ENCODE assay signal across 9 cellular contexts in the genomic region with DNA sequence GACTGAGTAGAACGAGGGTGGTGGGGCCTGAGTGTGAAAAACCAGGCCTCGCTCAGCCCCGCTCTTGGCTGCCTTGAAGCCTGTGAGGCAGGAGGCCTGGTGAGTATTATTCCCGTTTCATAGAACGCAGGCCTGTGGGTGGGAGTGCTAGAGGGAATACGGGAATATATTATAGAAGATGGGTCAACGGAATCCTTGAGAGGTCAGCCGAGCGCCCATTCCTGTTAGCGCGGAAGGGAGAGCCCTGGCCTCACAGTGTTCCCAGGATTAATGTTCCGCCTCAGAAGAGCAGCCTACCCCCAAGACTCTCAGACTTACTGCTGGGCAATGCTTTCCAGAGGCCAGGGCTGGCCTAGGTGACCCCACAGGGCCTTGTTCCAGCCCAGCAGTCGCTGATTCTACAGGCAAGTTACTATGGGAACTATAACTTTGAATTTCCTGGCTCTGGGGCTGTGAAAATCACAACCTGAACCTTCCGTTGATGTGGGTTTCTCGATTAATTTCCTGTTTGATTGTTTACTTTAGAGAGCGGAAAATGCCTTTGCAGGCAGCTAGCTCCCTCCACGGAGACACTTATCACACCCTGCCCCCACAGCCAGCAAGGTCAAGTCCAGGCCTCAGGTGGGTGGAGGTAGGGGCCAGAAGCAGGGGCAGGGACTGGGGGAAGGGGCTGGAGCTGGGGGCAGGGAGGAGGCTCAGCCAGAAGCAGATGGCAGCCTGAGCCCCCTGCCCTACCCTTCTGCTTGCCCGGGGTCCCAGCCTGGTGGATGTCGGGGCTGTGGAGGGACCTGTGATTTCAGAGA.
DNase-seq lines count a peak whose midpoint lies in the region; ATAC-seq lines count a peak whose summit lies in the region.
"Had no signal": no experiment of that assay in that cellular context is flagged by ENCODE, and none has a peak within 500 bp of the region (broad histone marks: within the 10 kb centered on the region; RNA-seq: fewer than 3 reads in every experiment).

No MANE protein-coding gene starts in this region.

- H2BK5ac ChIP-seq in neuronal stem cell (ENCODE audit: low read length): no peak overlapping the region

- no peak overlapping the region for H3K14ac ChIP-seq in neuronal stem cell (ENCODE audit: low read length)

- POLR2A ChIA-PET in CD4-positive, alpha-beta memory T cell (lab: Charles Lee; ENCODE audit: partially characterized antibody): interaction anchor here (0.7 to 5.2 kb wide), 14 partner anchors 9 to 155 kb away, joined by 3 to 64 read pairs (median 8); no protein-coding TSS in a partner anchor

- peak overlapping the region; percentile 88 for H2AFZ ChIP-seq in neuronal stem cell (ENCODE audit: low read length)

- H3K9ac ChIP-seq in neuronal stem cell (ENCODE audit: low read depth, low read length, poor library complexity): peak overlapping the region; percentile 46
- H3K9ac ChIP-seq: SK-N-SH had no signal

- no peak for ATAC-seq in GM21723 (IDR thresholded peaks at IDR 0.05; ENCODE audit: unreplicated experiment)
- no peak for ATAC-seq in GM21786 (IDR thresholded peaks at IDR 0.05; ENCODE audit: unreplicated experiment)

- H3K4ac ChIP-seq in neuronal stem cell (ENCODE audit: low read length): no peak overlapping the region

- WGBS in neuronal stem cell (ENCODE audit: extremely low coverage in 2 of 2, insufficient read length in 2 of 2, insufficient replicate concordance in 1 of 2), 2 donors: no CpG with 5 or more reads among the region's 19 CpGs

- H3K4me3 ChIP-seq in CD4-positive, alpha-beta memory T cell (ENCODE audit: low read length in 2 of 2): peak overlapping the region in 1 of 2 donors; percentile 34
- peak overlapping the region in 1 of 2 donors; percentile 33 for H3K4me3 ChIP-seq in neuronal stem cell (ENCODE audit: low read length in 2 of 2)

- peak overlapping the region; percentile 62 for H3K27ac ChIP-seq in CD4-positive, alpha-beta memory T cell (ENCODE audit: low read depth, low read length)
- H3K27ac ChIP-seq in neuronal stem cell (replicated peaks; ENCODE audit: low read length): no peak overlapping the region

- no peak overlapping the region for H3K23ac ChIP-seq in neuronal stem cell (ENCODE audit: low read depth, low read length, poor library complexity)

- H3K9me3 Mint-ChIP-seq in CD4-positive, alpha-beta memory T cell: peaks cover 0 to 5% (median 0%) of the 10 kb centered on the region in 8 donors

- peak overlapping the region; percentile 43 to 87 (median 74) for H3K4me3 Mint-ChIP-seq in CD4-positive, alpha-beta memory T cell

- H3K79me1 ChIP-seq in neuronal stem cell (ENCODE audit: low read depth, low read length): no peaks in the 10 kb centered on the region

- peaks cover 0 to 4% of the 10 kb centered on the region in 2 donors for H3K36me3 Mint-ChIP-seq in CD4-positive, alpha-beta memory T cell

- no peak overlapping the region for H2BK15ac ChIP-seq in neuronal stem cell (ENCODE audit: low read length)

- no peaks in the 10 kb centered on the region for H3K27me3 ChIP-seq in CD4-positive, alpha-beta memory T cell (ENCODE audit: insufficient read depth, low read length)
- no peaks in the 10 kb centered on the region for H3K27me3 ChIP-seq in neuronal stem cell (ENCODE audit: control insufficient read depth in 3 of 3, insufficient read depth in 3 of 3, low read depth in 1 of 3, low read length in 3 of 3)

- H2BK12ac ChIP-seq in neuronal stem cell (ENCODE audit: low read length): no peak overlapping the region

- H2BK120ac ChIP-seq in neuronal stem cell (ENCODE audit: low read depth, low read length): no peak overlapping the region

- H3K18ac ChIP-seq in neuronal stem cell (ENCODE audit: low read length): peak overlapping the region; percentile 40

- H3K27me3 Mint-ChIP-seq in CD4-positive, alpha-beta memory T cell: no peaks in the 10 kb centered on the region

- no peaks in the 10 kb centered on the region for H3K36me3 ChIP-seq in CD4-positive, alpha-beta memory T cell (ENCODE audit: insufficient read depth, low read length)
- H3K36me3 ChIP-seq in neuronal stem cell (replicated peaks in 1 of 2; ENCODE audit: control insufficient read depth in 2 of 2, insufficient read depth in 2 of 2, low read length in 2 of 2): no peaks in the 10 kb centered on the region

- peaks cover 68 to 84% (median 77%) of the 10 kb centered on the region in 4 donors for H3K4me1 Mint-ChIP-seq in CD4-positive, alpha-beta memory T cell

- intact Hi-C loops in CD4-positive, alpha-beta memory T cell (cut with micrococcal nuclease): loop anchor here (1.0 to 5.0 kb wide), 4 partner anchors 8 to 110 kb away; no protein-coding TSS in a partner anchor

- H3K4me2 ChIP-seq in neuronal stem cell (ENCODE audit: insufficient read depth, low read length, poor library complexity, severe bottlenecking): no peak overlapping the region
- H3K4me2 ChIP-seq: SK-N-SH had no signal

- H3K9me3 ChIP-seq in CD4-positive, alpha-beta memory T cell (ENCODE audit: control insufficient read depth in 1 of 2, low read length in 2 of 2): no peaks in the 10 kb centered on the region
- no peaks in the 10 kb centered on the region for H3K9me3 ChIP-seq in neuronal stem cell (replicated peaks in 1 of 2; ENCODE audit: control insufficient read depth in 2 of 2, insufficient read depth in 1 of 2, low read depth in 1 of 2, low read length in 2 of 2)
- H3K9me3 ChIP-seq: SK-N-SH had no signal

- peak; percentile 77 to 83 (median 78) for DNase-seq in CD4-positive, alpha-beta memory T cell
- peak; percentile 29 for DNase-seq in T-helper 9 cell
- DNase-seq in effector CD4-positive, alpha-beta T cell: peak; percentile 27
- DNase-seq in neuronal stem cell (ENCODE audit: low spot score): no peak
- no peak for DNase-seq in NCI-H526 treated with DMSO at 0.1 percent for 48 hours (lab: John Stamatoyannopoulos, UW)
- no peak for DNase-seq in AG20443 (ENCODE audit: low spot score)
- DNase-seq: SK-N-SH had no signal

- peaks cover 85% of the 10 kb centered on the region for H3K4me1 ChIP-seq in CD4-positive, alpha-beta memory T cell (ENCODE audit: insufficient read depth, low read length)
- peaks cover 7 to 33% of the 10 kb centered on the region in 2 donors for H3K4me1 ChIP-seq in neuronal stem cell (ENCODE audit: control insufficient read depth in 2 of 2, insufficient read depth in 1 of 2, low read depth in 1 of 2, low read length in 2 of 2)

- H2AK5ac ChIP-seq in neuronal stem cell (ENCODE audit: low read depth, low read length): no peak overlapping the region

- CTCF ChIA-PET in CD4-positive, alpha-beta memory T cell (lab: Charles Lee; ENCODE audit: partially characterized antibody): interaction anchor here (0.8 to 4.3 kb wide), 7 partner anchors 9 to 72 kb away, joined by 3 to 24 read pairs (median 3); no protein-coding TSS in a partner anchor

- no peak overlapping the region for H4K8ac ChIP-seq in neuronal stem cell (ENCODE audit: low read depth, low read length)

- H3K27ac Mint-ChIP-seq in CD4-positive, alpha-beta memory T cell: peak overlapping the region; percentile 94 to 99 (median 97)

- H4K91ac ChIP-seq in neuronal stem cell (ENCODE audit: low read depth, low read length, poor library complexity): no peak overlapping the region

Comparison
In these comparisons a context has a peak if more than half of its experiments do, and no peak if none do; other contexts are left out.
1. DNase-seq: peak in CD4-positive, alpha-beta memory T cell (5 of 5), T-helper 9 cell (single experiment) and effector CD4-positive, alpha-beta T cell (single experiment); none in neuronal stem cell (single experiment), NCI-H526 treated with DMSO at 0.1 percent for 48 hours (single experiment) and AG20443 (single experiment).